In genomic region chr2:236574424-236575145, GRCh38 we compare ENCODE assay signal across 18 cellular contexts. TPM values are rescaled to one million over a fixed set of nuclear protein-coding genes. Genes with fewer than 3 reads are reported as not detected.
DNase-seq lines count a peak whose midpoint lies in the region; ATAC-seq, FAIRE-seq and TF ChIP-seq lines count a peak whose summit lies in the region.
"Had no signal": no experiment of that assay in that cellular context is flagged by ENCODE, and none has a peak within 500 bp of the region (broad histone marks: within the 10 kb centered on the region; RNA-seq: fewer than 3 reads in every experiment).

No MANE protein-coding gene starts in this region.

- no peaks in the 10 kb centered on the region for H3K36me3 ChIP-seq in H1 (ENCODE audit: control insufficient read depth in 2 of 4, insufficient read depth in 4 of 4, low read length in 3 of 4)
- H3K36me3 ChIP-seq in suprapubic skin: no peaks in the 10 kb centered on the region
- no peaks in the 10 kb centered on the region for H3K36me3 ChIP-seq in PC-3 (ENCODE audit: low read depth, low read length)
- H3K36me3 ChIP-seq: adrenal gland had no signal

- H2BK15ac ChIP-seq in H1 (ENCODE audit: low read length): no peak overlapping the region

- H4K91ac ChIP-seq in H1 (replicated peaks; ENCODE audit: insufficient read length, low read length): peak overlapping the region; percentile 41

- no peak overlapping the region for H2AK5ac ChIP-seq in H1 (ENCODE audit: low read depth, low read length)

- no peak overlapping the region for H2BK5ac ChIP-seq in H1 (ENCODE audit: low read depth, low read length)

- H3K23ac ChIP-seq in H1 (ENCODE audit: insufficient read length): no peak overlapping the region

- no TSS peak for BruUV-seq in PC-3 (replicated peaks; lab: Mats Ljungman, UMichigan)

- H2BK12ac ChIP-seq in H1 (ENCODE audit: low read depth, low read length): no peak overlapping the region

- H3K27ac ChIP-seq in H1 (ENCODE audit: low read depth, low read length) (no peak overlapping the region), suprapubic skin (no peak overlapping the region), PC-3 (ENCODE audit: low read length) (no peak overlapping the region)
- H3K27ac ChIP-seq: adrenal gland had no signal

- H3K4me3 ChIP-seq in H1 (ENCODE audit: extremely low read depth in 1 of 4, insufficient read depth in 2 of 4, low read depth in 3 of 4, low read length in 4 of 4) (no peak overlapping the region), suprapubic skin (peak overlapping the region; percentile 53), PC-3 (ENCODE audit: low read length) (no peak overlapping the region)
- H3K4me3 ChIP-seq: adrenal gland had no signal

- H3K4me3 Mint-ChIP-seq in WTC11: no peak overlapping the region
- H3K4me3 Mint-ChIP-seq in nephron: peak overlapping the region; percentile 51 to 69 (median 67)
- H3K4me3 Mint-ChIP-seq: activated T-helper 17 cell treated with anti-CD3 and anti-CD28 coated beads, Interleukin-2, amount 50 U/mL, for 72 hours; naive thymus-derived CD8-positive, alpha-beta T cell; stimulated activated naive CD8-positive, alpha-beta T cell treated with anti-CD3 and anti-CD28 coated beads, Interleukin-15, amount 100 ng/mL, for 72 hours; T-helper 17 cell had no signal

- no peak overlapping the region for H4K8ac ChIP-seq in H1 (ENCODE audit: extremely low read depth, insufficient read depth, low read length)

- H3K36me3 Mint-ChIP-seq in WTC11 (no peaks in the 10 kb centered on the region), nephron (ENCODE audit: low read depth) (peaks cover 39% of the 10 kb centered on the region)

- H2BK120ac ChIP-seq in H1 (replicated peaks; ENCODE audit: low read depth, low read length): no peak overlapping the region

- H2AFZ ChIP-seq in H1 (ENCODE audit: low read length) (no peak overlapping the region), PC-3 (ENCODE audit: low read length) (no peak overlapping the region)

- TF ChIP-seq POLR2A in H1 (IDR thresholded peaks at IDR 0.05; ENCODE audit: control extremely low read depth in 1 of 2, low read depth in 2 of 2, low read length in 2 of 2): no peak
- TF ChIP-seq POLR2A in suprapubic skin (IDR thresholded peaks at IDR 0.05): no peak
- TF ChIP-seq POLR2A in GM12892 (IDR thresholded peaks at IDR 0.05; ENCODE audit: low read depth, low read length): no peak

- DNase-seq in WTC11 (ENCODE audit: low spot score): no peak
- no peak for DNase-seq in H1 (ENCODE audit: low read depth in 1 of 2, low spot score in 2 of 2)
- no peak for DNase-seq in suprapubic skin (ENCODE audit: low spot score in 2 of 2)
- no peak for DNase-seq in PC-3
- no peak for DNase-seq in GM12892 (ENCODE audit: insufficient read length)
- DNase-seq: adrenal gland; COR-L47; foreskin melanocyte; GDM1; naive thymus-derived CD8-positive, alpha-beta T cell; NCI-H446 treated with DMSO at 0.1 percent for 48 hours; SHP77; stimulated activated naive CD8-positive, alpha-beta T cell treated with anti-CD3 and anti-CD28 coated beads, Interleukin-15, amount 100 ng/mL, for 72 hours; T-helper 17 cell had no signal

- H3K4ac ChIP-seq in H1 (replicated peaks; ENCODE audit: insufficient read length, low read depth, low read length): no peak overlapping the region

- POLR2A ChIA-PET in WTC11 (lab: Charles Lee) (no interaction called here), H1 (lab: Charles Lee; ENCODE audit: partially characterized antibody) (no interaction called here), PC-3 (lab: Charles Lee; ENCODE audit: unreplicated experiment) (no interaction called here)

- CTCF ChIA-PET in WTC11 (lab: Charles Lee): no interaction called here
- CTCF ChIA-PET in H1 (lab: Charles Lee; ENCODE audit: partially characterized antibody): interaction anchor here (0.7 to 1.5 kb wide), 3 partner anchors 33 to 265 kb away, joined by 3 to 4 read pairs (median 4); no protein-coding TSS in a partner anchor
- CTCF ChIA-PET in PC-3 (lab: Charles Lee): no interaction called here

- no peak overlapping the region for H3K14ac ChIP-seq in H1 (ENCODE audit: insufficient read length)

- H3K27ac Mint-ChIP-seq in WTC11 (0 out of 2 replicates have a peak overlapping the region, but pooled peaks have one; percentile 1), nephron (peak overlapping the region; percentile 77 to 93 (median 90))
- H3K27ac Mint-ChIP-seq: activated T-helper 17 cell treated with anti-CD3 and anti-CD28 coated beads, Interleukin-2, amount 50 U/mL, for 72 hours; T-helper 17 cell had no signal

- peaks cover 5 to 27% (median 22%) of the 10 kb centered on the region in 4 experiments for H3K4me1 ChIP-seq in H1 (replicated peaks in 1 of 4; ENCODE audit: control insufficient read depth in 3 of 4, insufficient read depth in 4 of 4, low read length in 3 of 4)
- H3K4me1 ChIP-seq in suprapubic skin: peaks cover 53% of the 10 kb centered on the region
- H3K4me1 ChIP-seq in PC-3 (ENCODE audit: insufficient read depth, low read length): peaks cover 15% of the 10 kb centered on the region; the same call in 1 of the 2 replicates
- H3K4me1 ChIP-seq: adrenal gland had no signal

- H2BK20ac ChIP-seq in H1 (ENCODE audit: low read length): peak overlapping the region; percentile 13; the same call in 1 of the 2 replicates

- no peaks in the 10 kb centered on the region for H4K20me1 ChIP-seq in H1 (replicated peaks in 1 of 2; ENCODE audit: control insufficient read depth in 1 of 2, insufficient read depth in 2 of 2, low read length in 2 of 2)
- H4K20me1 ChIP-seq in PC-3 (ENCODE audit: low read length): no peaks in the 10 kb centered on the region

- H4K5ac ChIP-seq in H1 (ENCODE audit: insufficient read length, low read depth, low read length): no peak overlapping the region

- H3K18ac ChIP-seq in H1 (ENCODE audit: extremely low read depth, low read length): no peak overlapping the region

- intact Hi-C loops in PC-3 (cut with micrococcal nuclease): no loop called here

- no peaks in the 10 kb centered on the region for H3K9me3 Mint-ChIP-seq in WTC11
- H3K9me3 Mint-ChIP-seq in nephron: no peaks in the 10 kb centered on the region
- H3K9me3 Mint-ChIP-seq: activated T-helper 17 cell treated with anti-CD3 and anti-CD28 coated beads, Interleukin-2, amount 50 U/mL, for 72 hours; naive thymus-derived CD8-positive, alpha-beta T cell; stimulated activated naive CD8-positive, alpha-beta T cell treated with anti-CD3 and anti-CD28 coated beads, Interleukin-15, amount 100 ng/mL, for 72 hours had no signal

- no peaks in the 10 kb centered on the region for H3F3A ChIP-seq in PC-3 (ENCODE audit: low read length, unreplicated experiment)

- no peaks in the 10 kb centered on the region for H3K79me1 ChIP-seq in H1 (ENCODE audit: low read depth, low read length)

- H3K27me3 Mint-ChIP-seq in WTC11 (ENCODE audit: low read depth) (peaks cover 8% of the 10 kb centered on the region), nephron (ENCODE audit: low read depth) (peaks cover 15% of the 10 kb centered on the region)
- H3K27me3 Mint-ChIP-seq: activated T-helper 17 cell treated with anti-CD3 and anti-CD28 coated beads, Interleukin-2, amount 50 U/mL, for 72 hours; naive thymus-derived CD8-positive, alpha-beta T cell; stimulated activated naive CD8-positive, alpha-beta T cell treated with anti-CD3 and anti-CD28 coated beads, Interleukin-15, amount 100 ng/mL, for 72 hours; T-helper 17 cell had no signal

- H3K4me2 ChIP-seq in H1 (ENCODE audit: insufficient read depth in 1 of 2, low read depth in 2 of 2, low read length in 2 of 2) (no peak overlapping the region), PC-3 (ENCODE audit: low read length) (no peak overlapping the region)

- H3K27me3 ChIP-seq in H1 (replicated peaks in 1 of 4; ENCODE audit: control insufficient read depth in 3 of 4, extremely low read depth in 1 of 4, insufficient read depth in 3 of 4, low read length in 3 of 4) (no peaks in the 10 kb centered on the region; a peak in 1 of 7 replicates), suprapubic skin (peaks cover 2% of the 10 kb centered on the region), PC-3 (ENCODE audit: low read length) (no peaks in the 10 kb centered on the region)
- H3K27me3 ChIP-seq: adrenal gland had no signal

- H3K9me3 ChIP-seq in H1 (ENCODE audit: insufficient read depth in 2 of 2, low read depth in 1 of 2, low read length in 1 of 2): no peaks in the 10 kb centered on the region
- H3K9me3 ChIP-seq in suprapubic skin: no peaks in the 10 kb centered on the region
- no peaks in the 10 kb centered on the region for H3K9me3 ChIP-seq in PC-3 (ENCODE audit: low read length)
- H3K9me3 ChIP-seq: adrenal gland had no signal

- no peak overlapping the region for H3K56ac ChIP-seq in H1 (replicated peaks; ENCODE audit: insufficient read length, low read depth, low read length)

- H3K4me1 Mint-ChIP-seq in WTC11 (peaks cover 64% of the 10 kb centered on the region), nephron (peaks cover 83% of the 10 kb centered on the region)
- H3K4me1 Mint-ChIP-seq: activated T-helper 17 cell treated with anti-CD3 and anti-CD28 coated beads, Interleukin-2, amount 50 U/mL, for 72 hours had no signal

- FAIRE-seq in H1 (lab: Jason Lieb, UNC) (no peak), GM12892 (lab: Jason Lieb, UNC) (no peak)
- FAIRE-seq: GM12891 had no signal

- H3K23me2 ChIP-seq in H1 (ENCODE audit: low read depth, low read length): peaks cover 3% of the 10 kb centered on the region; the same call in 1 of the 2 replicates

- WGBS in H1 (ENCODE audit: extremely low coverage in 1 of 2, insufficient coverage in 1 of 2, insufficient read length in 1 of 2, insufficient replicate concordance in 2 of 2, low coverage in 1 of 2, low lambda C conversion rate in 2 of 2, missing lambda C conversion rate in 1 of 2), 2 experiments: 87% methylated on average over 18 of the region's 18 CpGs; no CpG with 5 or more reads in 1 of the 2 experiments
- WGBS in suprapubic skin: 57% methylated on average over 14 of the region's 18 CpGs

- H3K79me2 ChIP-seq in H1 (ENCODE audit: control insufficient read depth in 1 of 2, insufficient read depth in 2 of 2, low read length in 2 of 2): no peaks in the 10 kb centered on the region
- H3K79me2 ChIP-seq in PC-3 (ENCODE audit: low read length): no peaks in the 10 kb centered on the region

- ATAC-seq in WTC11 (no peak), PC-3 (no peak), HG02852 (IDR thresholded peaks at IDR 0.05; ENCODE audit: unreplicated experiment) (no peak)
- ATAC-seq: activated T-helper 17 cell treated with anti-CD3 and anti-CD28 coated beads, Interleukin-2, amount 50 U/mL, for 72 hours; naive thymus-derived CD8-positive, alpha-beta T cell; stimulated activated naive CD8-positive, alpha-beta T cell treated with anti-CD3 and anti-CD28 coated beads, Interleukin-15, amount 100 ng/mL, for 72 hours; T-helper 17 cell had no signal

- TF ChIP-seq EP300 in H1 (IDR thresholded peaks at IDR 0.05; ENCODE audit: borderline replicate concordance in 1 of 2, low read depth in 2 of 2, low read length in 2 of 2) (no peak), suprapubic skin (IDR thresholded peaks at IDR 0.05) (no peak)

- H3K9me2 ChIP-seq in PC-3 (replicated peaks; ENCODE audit: low read length): no peaks in the 10 kb centered on the region

- no peak overlapping the region for H3K9ac ChIP-seq in H1 (replicated peaks in 1 of 4; ENCODE audit: extremely low read depth in 1 of 4, low read depth in 3 of 4, low read length in 3 of 4)
- no peak overlapping the region for H3K9ac ChIP-seq in PC-3 (ENCODE audit: low read length)

- no peak for TF ChIP-seq RAD21 in H1 (IDR thresholded peaks at IDR 0.05 in 1 of 2, conservative IDR thresholded peaks at IDR 0.05 in 1 of 2; ENCODE audit: low read depth in 2 of 2, low read length in 2 of 2)

- TF ChIP-seq CTCF in WTC11 (IDR thresholded peaks at IDR 0.05): no peak
- TF ChIP-seq CTCF in H1 (IDR thresholded peaks at IDR 0.05; ENCODE audit: control extremely low read depth in 1 of 3, insufficient read depth in 1 of 3, low read depth in 1 of 3, low read length in 3 of 3): no peak
- no peak for TF ChIP-seq CTCF in nephron (IDR thresholded peaks at IDR 0.05; ENCODE audit: unreplicated experiment in 3 of 3)
- no peak for TF ChIP-seq CTCF in suprapubic skin (IDR thresholded peaks at IDR 0.05)
- TF ChIP-seq CTCF in PC-3 (conservative IDR thresholded peaks at IDR 0.05; ENCODE audit: low read depth, low read length): no peak

RNA-seq across cellular contexts. Expression of gene ACKR3, which starts 5.0 kb away (rescaled TPM):
- total RNA-seq in WTC11 (2021): 0.94 to 1.4 TPM (median 1.3 TPM) in 3 replicates
- 0.73 and 1.4 TPM in 2 replicates for total RNA-seq in H1 (2021; fragmentation: NEBNext Ultra II Directional; extraction: Animal tissue kit (Norgen Biotek cat#: 25700))
- 22.3 and 24.4 TPM in 2 replicates for polyA plus RNA-seq in H1 (2011; rRNA removed)
- 13.8 TPM for polyA plus RNA-seq in H1 (2011; cell fraction: cytosol; rRNA removed)
- 20.1 TPM for polyA plus RNA-seq in H1 (2011; cell fraction: nucleus; rRNA removed)
- polyA plus RNA-seq in H1 (2012, experiment 1 of 2): 2.5 to 3.7 TPM (median 2.9 TPM) in 4 replicates
- polyA plus RNA-seq in H1 (2012, experiment 2 of 2): 3.0 TPM
- 1.8 TPM for polyA plus RNA-seq in H1 (2013, experiment 1 of 2)
- 1.9 TPM for polyA plus RNA-seq in H1 (2013, experiment 2 of 2)
- polyA minus RNA-seq in H1 (2011; rRNA and poly(A)+ RNA removed): 16.7 and 31.3 TPM in 2 replicates
- polyA minus RNA-seq in H1 (2011; cell fraction: cytosol; rRNA and poly(A)+ RNA removed): 3.8 TPM
- polyA minus RNA-seq in H1 (2011; cell fraction: nucleus; rRNA and poly(A)+ RNA removed): 3.8 TPM
- 10 to 100 TPM; 15.8 to 51.5 (median 34.9) TPM for total RNA-seq in suprapubic skin
- total RNA-seq in PC-3 (2014; rRNA removed): 0.86 and 3.1 TPM in 2 replicates
- 8.4 TPM for polyA plus RNA-seq in GM12892 (2012; ENCODE audit: missing spikeins)
